ENCODE assay signal across 8 cellular contexts in the genomic region with DNA sequence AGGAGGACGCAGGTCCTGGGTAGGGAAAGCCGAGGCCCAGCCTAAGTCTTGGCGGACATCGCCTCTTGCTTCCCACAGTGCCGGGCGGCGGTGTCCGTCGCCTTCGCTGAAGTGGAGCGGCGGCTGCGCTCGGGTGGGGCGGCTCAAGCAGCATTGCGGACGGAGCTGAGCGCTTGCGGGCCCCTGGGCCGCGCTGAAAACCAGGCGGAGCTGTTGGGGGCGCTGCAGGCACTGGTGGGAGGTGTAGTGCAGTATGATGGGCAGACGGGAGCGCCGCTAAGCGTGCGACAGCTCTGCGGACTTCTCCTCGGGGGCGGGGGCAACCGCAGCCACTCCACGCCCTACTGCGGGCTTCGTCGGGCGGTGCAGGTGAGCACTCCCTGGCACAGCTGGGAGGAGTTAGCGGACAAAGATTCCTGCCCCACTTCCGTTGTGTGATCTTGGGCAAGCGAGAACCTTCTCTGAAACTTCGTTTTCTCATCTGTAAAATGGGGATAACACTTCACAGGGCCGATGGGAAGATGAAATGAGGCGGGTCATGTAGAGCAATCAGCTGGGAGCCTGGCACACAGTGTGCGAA. TPM values are rescaled to one million over a fixed set of nuclear protein-coding genes. Genes with fewer than 3 reads are reported as not detected.
A peak's percentile ranks its signal among the peaks of the same experiment; 100 is the strongest.
DNase-seq lines count a peak whose midpoint lies in the region; ATAC-seq and TF ChIP-seq lines count a peak whose summit lies in the region.

No MANE protein-coding gene starts in this region.

- TF ChIP-seq CTCF in osteoblast (IDR thresholded peaks at IDR 0.05; ENCODE audit: extremely low read depth, low read depth, low read length) = no peak
- peak in 5 of 6 experiments; percentile 17 to 55 (median 37) for TF ChIP-seq CTCF in upper lobe of left lung (IDR thresholded peaks at IDR 0.05)

- TF ChIP-seq EP300 in upper lobe of left lung (IDR thresholded peaks at IDR 0.05) = no peak

- peaks cover 18% of the 10 kb centered on the region for H3K4me1 ChIP-seq in CD4-positive, CD25-positive, alpha-beta regulatory T cell (ENCODE audit: control insufficient read depth, insufficient read depth, low read length, poor library complexity, severe bottlenecking)
- no peaks in the 10 kb centered on the region for H3K4me1 ChIP-seq in NT2/D1 (ENCODE audit: insufficient read depth, insufficient read length)
- no peaks in the 10 kb centered on the region for H3K4me1 ChIP-seq in osteoblast (ENCODE audit: insufficient read depth, low read length)
- H3K4me1 ChIP-seq in upper lobe of left lung = peaks cover 8 to 19% (median 16%) of the 10 kb centered on the region in 4 donors

- peaks cover 0 to 4% (median 0%) of the 10 kb centered on the region in 7 donors for H3K9me3 Mint-ChIP-seq in CD4-positive, CD25-positive, alpha-beta regulatory T cell
- no peaks in the 10 kb centered on the region for H3K9me3 Mint-ChIP-seq in activated T-cell treated with anti-CD3 and anti-CD28 coated beads, Interleukin-2, amount 50 U/mL, for 4 hours

- H3K27ac Mint-ChIP-seq in CD4-positive, CD25-positive, alpha-beta regulatory T cell = no peak overlapping the region

- no peaks in the 10 kb centered on the region for H3K36me3 ChIP-seq in CD4-positive, CD25-positive, alpha-beta regulatory T cell (ENCODE audit: control insufficient read depth, insufficient read depth, low read length)
- H3K36me3 ChIP-seq in NT2/D1 (ENCODE audit: insufficient read depth, insufficient read length, low read length) (no peaks in the 10 kb centered on the region), osteoblast (ENCODE audit: insufficient read depth, low read length) (no peaks in the 10 kb centered on the region), upper lobe of left lung (no peaks in the 10 kb centered on the region)

- no peaks in the 10 kb centered on the region for H3K36me3 Mint-ChIP-seq in CD4-positive, CD25-positive, alpha-beta regulatory T cell
- H3K36me3 Mint-ChIP-seq in activated T-cell treated with anti-CD3 and anti-CD28 coated beads, Interleukin-2, amount 50 U/mL, for 4 hours (ENCODE audit: insufficient read depth) = no peaks in the 10 kb centered on the region

- H3K27me3 ChIP-seq in CD4-positive, CD25-positive, alpha-beta regulatory T cell (ENCODE audit: control insufficient read depth, insufficient read depth, low read length) = peaks cover 44% of the 10 kb centered on the region
- H3K27me3 ChIP-seq in NT2/D1 (ENCODE audit: insufficient read depth, insufficient read length) (peaks cover 41% of the 10 kb centered on the region), osteoblast (ENCODE audit: insufficient read depth, low read length) (peaks cover 57% of the 10 kb centered on the region), upper lobe of left lung (peaks cover 0 to 16% (median 2%) of the 10 kb centered on the region in 4 donors)

- H3K27ac ChIP-seq in CD4-positive, CD25-positive, alpha-beta regulatory T cell (ENCODE audit: insufficient read depth, low read length, poor library complexity, severe bottlenecking) = no peak overlapping the region
- H3K27ac ChIP-seq in osteoblast (ENCODE audit: low read depth, low read length) (no peak overlapping the region), upper lobe of left lung (peak overlapping the region; percentile 77 to 88 (median 84))

- H2AFZ ChIP-seq in osteoblast (ENCODE audit: low read length) = peak overlapping the region; percentile 41

- TF ChIP-seq POLR2A in upper lobe of left lung (IDR thresholded peaks at IDR 0.05) = peak in 2 of 4 donors; percentile 38 to 62

- peak; percentile 63 to 72 for ATAC-seq in CD4-positive, CD25-positive, alpha-beta regulatory T cell (ENCODE audit: low read depth in 2 of 2)
- ATAC-seq in GM19328 (IDR thresholded peaks at IDR 0.05; ENCODE audit: unreplicated experiment) (peak; percentile 80), HG03457 (IDR thresholded peaks at IDR 0.05; ENCODE audit: unreplicated experiment) (peak; percentile 55), upper lobe of left lung (ENCODE audit: low FRiP score in 2 of 2) (peak; percentile 82 to 93)
- peak; percentile 90 for ATAC-seq in activated T-cell treated with anti-CD3 and anti-CD28 coated beads, Interleukin-2, amount 50 U/mL, for 4 hours

- peaks cover 0 to 18% (median 9%) of the 10 kb centered on the region in 4 donors for H3K4me1 Mint-ChIP-seq in CD4-positive, CD25-positive, alpha-beta regulatory T cell
- H3K4me1 Mint-ChIP-seq in activated T-cell treated with anti-CD3 and anti-CD28 coated beads, Interleukin-2, amount 50 U/mL, for 4 hours (ENCODE audit: low read depth) = peaks cover 12% of the 10 kb centered on the region

- peak; percentile 21 to 80 (median 22) for DNase-seq in CD4-positive, CD25-positive, alpha-beta regulatory T cell
- peak; percentile 84 for DNase-seq in NT2/D1 (ENCODE audit: low read depth, low spot score)
- peak; percentile 48 for DNase-seq in activated T-cell treated with anti-CD3 and anti-CD28 coated beads, Interleukin-2, amount 50 U/mL, for 4 hours
- DNase-seq in fibroblast of peridontal ligament (ENCODE audit: extremely low read depth) = peak; percentile 14
- peak; percentile 81 for DNase-seq in osteoblast (ENCODE audit: insufficient read length, low spot score, missing footprints)
- DNase-seq in upper lobe of left lung = peak; percentile 91 to 93

- WGBS in upper lobe of left lung, 2 donors = 4 to 6% methylated on average over 30 to 44 of the region's 44 CpGs

- H3K9ac ChIP-seq in NT2/D1 (ENCODE audit: insufficient read length, low read depth) = peak overlapping the region; percentile 67

- peak overlapping the region; percentile 79 to 90 (median 84) for H3K4me3 Mint-ChIP-seq in CD4-positive, CD25-positive, alpha-beta regulatory T cell
- peak overlapping the region; percentile 67 for H3K4me3 Mint-ChIP-seq in activated T-cell treated with anti-CD3 and anti-CD28 coated beads, Interleukin-2, amount 50 U/mL, for 4 hours

- no peaks in the 10 kb centered on the region for H4K20me1 ChIP-seq in osteoblast (ENCODE audit: insufficient read depth, low read length)

- peaks cover 61% of the 10 kb centered on the region for H3K27me3 Mint-ChIP-seq in CD4-positive, CD25-positive, alpha-beta regulatory T cell
- peaks cover 60% of the 10 kb centered on the region for H3K27me3 Mint-ChIP-seq in activated T-cell treated with anti-CD3 and anti-CD28 coated beads, Interleukin-2, amount 50 U/mL, for 4 hours (ENCODE audit: low read depth)

- H3K79me2 ChIP-seq in osteoblast (ENCODE audit: insufficient read depth, low read length) = no peaks in the 10 kb centered on the region

- H3K9me3 ChIP-seq in CD4-positive, CD25-positive, alpha-beta regulatory T cell (ENCODE audit: control insufficient read depth in 2 of 2, low read length in 2 of 2) = no peaks in the 10 kb centered on the region
- no peaks in the 10 kb centered on the region for H3K9me3 ChIP-seq in NT2/D1 (ENCODE audit: insufficient read depth, low read length)
- no peaks in the 10 kb centered on the region for H3K9me3 ChIP-seq in osteoblast (ENCODE audit: low read depth, low read length)
- no peaks in the 10 kb centered on the region for H3K9me3 ChIP-seq in upper lobe of left lung

- peak overlapping the region; percentile 53 for H3K4me3 ChIP-seq in CD4-positive, CD25-positive, alpha-beta regulatory T cell (ENCODE audit: low read depth, low read length)
- H3K4me3 ChIP-seq in NT2/D1 (ENCODE audit: insufficient read length, low read depth) (peak overlapping the region; percentile 73), osteoblast (ENCODE audit: insufficient read depth, low read length) (peak overlapping the region; percentile 49), upper lobe of left lung (peak overlapping the region in 3 of 4 donors; percentile 56 to 61 (median 60))

- peak overlapping the region; percentile 71 for H3K4me2 ChIP-seq in osteoblast (ENCODE audit: insufficient read depth, low read length)

RNA-seq across cellular contexts. Expression of a gene that starts 4.3 kb away (rescaled TPM):
- 0.49 TPM for total RNA-seq in CD4-positive, CD25-positive, alpha-beta regulatory T cell
- polyA plus RNA-seq in CD4-positive, CD25-positive, alpha-beta regulatory T cell = 1 to 10 TPM in 1 of 4 donors, under 1 TPM in 3; 0.19 to 1.7 (median 0.49) TPM
- under 1 TPM; 0.15 to 0.63 (median 0.32) TPM for total RNA-seq in activated T-cell treated with anti-CD3 and anti-CD28 coated beads, Interleukin-2, amount 50 U/mL, for 4 hours
- total RNA-seq in osteoblast = not detected in 2 replicates
- 10 to 100 TPM; 11.9 to 21.0 (median 14.6) TPM for total RNA-seq in upper lobe of left lung

Comparison
In these comparisons a context has a peak if more than half of its experiments do, and no peak if none do; other contexts are left out.
1. DNase-seq: peak in every context shown above with its lines; median percentile 92 in upper lobe of left lung; 84 in NT2/D1; 81 in osteoblast; 48 in activated T-cell treated with anti-CD3 and anti-CD28 coated beads, Interleukin-2, amount 50 U/mL, for 4 hours; 22 in CD4-positive, CD25-positive, alpha-beta regulatory T cell; 14 in fibroblast of peridontal ligament.
2. H3K27ac ChIP-seq: peak in upper lobe of left lung (4 of 4); none in CD4-positive, CD25-positive, alpha-beta regulatory T cell (single experiment) and osteoblast (single experiment).
3. Peak in every context shown above with its lines, with median percentiles within 50 percentile points of each other: ATAC-seq and H3K4me3 ChIP-seq.